9 cellular contexts compared by ENCODE assay signal in the genomic region with DNA sequence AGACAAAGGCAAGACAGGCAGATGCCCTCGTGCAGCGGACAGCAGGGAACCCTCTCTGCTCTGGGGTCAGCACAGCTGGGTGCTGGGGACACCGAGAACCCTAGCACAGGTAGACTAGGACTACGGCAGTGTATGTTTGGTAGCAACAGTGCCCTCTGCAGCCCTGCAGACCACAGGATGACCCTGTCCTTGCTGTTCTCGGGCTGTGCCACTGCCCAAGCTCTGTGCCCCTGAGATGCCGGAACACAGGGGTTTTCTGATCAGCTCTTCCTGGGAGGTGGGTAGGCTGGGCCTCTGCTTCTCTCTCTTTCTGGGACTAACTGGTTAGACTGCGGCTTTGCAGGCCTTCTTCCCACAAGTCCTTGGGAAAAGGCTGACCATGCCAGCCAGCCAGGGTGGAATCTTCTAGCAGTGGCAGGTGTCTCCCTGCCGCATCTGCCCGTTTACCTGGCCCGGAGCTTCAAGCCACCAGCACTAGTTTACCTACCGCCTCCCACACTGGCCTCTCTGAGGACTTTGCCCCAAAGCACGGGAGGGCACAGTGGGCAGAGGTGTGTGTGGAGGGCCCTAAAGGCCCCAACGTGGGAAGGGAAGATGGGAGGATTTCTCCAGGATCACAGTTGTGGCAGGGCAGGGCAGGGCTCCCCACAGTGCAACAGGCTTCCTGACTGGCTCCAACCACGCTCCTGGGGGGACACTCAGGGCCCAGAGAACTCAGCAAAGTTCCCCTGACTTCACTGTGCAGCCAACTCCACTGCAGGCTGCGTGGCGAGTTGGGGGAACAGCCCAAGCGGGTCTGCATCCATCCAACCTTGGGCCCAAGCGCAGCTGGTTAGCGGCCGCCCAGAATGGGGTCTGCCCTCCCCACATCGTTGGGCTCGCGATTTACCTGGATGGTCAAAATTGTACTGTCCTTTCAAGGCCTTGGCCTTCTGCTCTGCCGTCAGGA. TPM values are rescaled to one million over a fixed set of nuclear protein-coding genes. Genes with fewer than 3 reads are reported as not detected.
A peak's percentile ranks its signal among the peaks of the same experiment; 100 is the strongest.
DNase-seq lines count a peak whose midpoint lies in the region; ATAC-seq and TF ChIP-seq lines count a peak whose summit lies in the region.
"Had no signal": no experiment of that assay in that cellular context is flagged by ENCODE, and none has a peak within 500 bp of the region (broad histone marks: within the 10 kb centered on the region; RNA-seq: fewer than 3 reads in every experiment).

No MANE protein-coding gene starts in this region.

- intact Hi-C loops in dendritic cell treated with granulocyte-macrophage colony-stimulating factor and Interleukin-4, amounts not matched to agents 40 ng/mL and 50 ng/mL, for 4 days (cut with micrococcal nuclease), result no loop called here

- peak overlapping the region; percentile 65 for H3K27ac Mint-ChIP-seq in dendritic cell treated with granulocyte-macrophage colony-stimulating factor and Interleukin-4, amounts not matched to agents 40 ng/mL and 50 ng/mL, for 4 days
- no peak overlapping the region for H3K27ac Mint-ChIP-seq in natural killer cell treated with Interleukin-12 subunit alpha and Interleukin-12 subunit beta and Interleukin-15 and Interleukin-18, amount 100 ng/mL, for 72 hours

- DNase-seq in natural killer cell treated with Interleukin-12 subunit alpha and Interleukin-12 subunit beta and Interleukin-15 and Interleukin-18, amount 100 ng/mL, for 72 hours (ENCODE audit: low spot score), result no peak
- DNase-seq in NCI-H1092 (lab: John Stamatoyannopoulos, UW), result no peak
- no peak for DNase-seq in NCI-H524 treated with DMSO at 0.1 percent for 48 hours (lab: John Stamatoyannopoulos, UW)
- no peak for DNase-seq in stimulated activated CD8-positive, alpha-beta memory T cell treated with anti-CD3 and anti-CD28 coated beads, Interleukin-4, amount 100 ng/mL, for 48 hours

- peak overlapping the region; percentile 89 for H3K27ac ChIP-seq in BLaER1

- H3K9me3 Mint-ChIP-seq in dendritic cell treated with granulocyte-macrophage colony-stimulating factor and Interleukin-4, amounts not matched to agents 40 ng/mL and 50 ng/mL, for 4 days, result no peaks in the 10 kb centered on the region
- no peaks in the 10 kb centered on the region for H3K9me3 Mint-ChIP-seq in natural killer cell treated with Interleukin-12 subunit alpha and Interleukin-12 subunit beta and Interleukin-15 and Interleukin-18, amount 100 ng/mL, for 72 hours

- H3K27me3 ChIP-seq in BLaER1, result no peaks in the 10 kb centered on the region

- H3K4me3 ChIP-seq in BLaER1, result peak overlapping the region; percentile 88

- no peak for ATAC-seq in natural killer cell treated with Interleukin-12 subunit alpha and Interleukin-12 subunit beta and Interleukin-15 and Interleukin-18, amount 100 ng/mL, for 72 hours
- no peak for ATAC-seq in HG03159 (IDR thresholded peaks at IDR 0.05; ENCODE audit: unreplicated experiment)

- H3K4me2 ChIP-seq in BLaER1, result peak overlapping the region; percentile 98

- no peaks in the 10 kb centered on the region for H3K36me3 Mint-ChIP-seq in dendritic cell treated with granulocyte-macrophage colony-stimulating factor and Interleukin-4, amounts not matched to agents 40 ng/mL and 50 ng/mL, for 4 days (ENCODE audit: low read depth)
- peaks cover 4% of the 10 kb centered on the region for H3K36me3 Mint-ChIP-seq in natural killer cell treated with Interleukin-12 subunit alpha and Interleukin-12 subunit beta and Interleukin-15 and Interleukin-18, amount 100 ng/mL, for 72 hours

- peak overlapping the region; percentile 72 for H3K4me3 Mint-ChIP-seq in dendritic cell treated with granulocyte-macrophage colony-stimulating factor and Interleukin-4, amounts not matched to agents 40 ng/mL and 50 ng/mL, for 4 days
- peak overlapping the region; percentile 80 for H3K4me3 Mint-ChIP-seq in natural killer cell treated with Interleukin-12 subunit alpha and Interleukin-12 subunit beta and Interleukin-15 and Interleukin-18, amount 100 ng/mL, for 72 hours

- peaks cover 22% of the 10 kb centered on the region for H3K4me1 Mint-ChIP-seq in dendritic cell treated with granulocyte-macrophage colony-stimulating factor and Interleukin-4, amounts not matched to agents 40 ng/mL and 50 ng/mL, for 4 days (ENCODE audit: low read depth)
- peaks cover 3 to 6% of the 10 kb centered on the region in 2 donors for H3K4me1 Mint-ChIP-seq in natural killer cell treated with Interleukin-12 subunit alpha and Interleukin-12 subunit beta and Interleukin-15 and Interleukin-18, amount 100 ng/mL, for 72 hours (ENCODE audit: low read depth in 2 of 2)

- peaks cover 36% of the 10 kb centered on the region for H4K20me1 ChIP-seq in BLaER1

- TF ChIP-seq CTCF in LNCAP (IDR thresholded peaks at IDR 0.05), result peak; percentile 35; the same call in 1 of the 2 replicates

- H3K9me3 ChIP-seq in BLaER1, result no peaks in the 10 kb centered on the region

- H3K36me3 ChIP-seq in BLaER1, result peaks cover 53% of the 10 kb centered on the region

- peaks cover 52% of the 10 kb centered on the region for H3K4me1 ChIP-seq in BLaER1

- H3K9ac ChIP-seq in BLaER1, result peak overlapping the region; percentile 89

- H3K27me3 Mint-ChIP-seq in dendritic cell treated with granulocyte-macrophage colony-stimulating factor and Interleukin-4, amounts not matched to agents 40 ng/mL and 50 ng/mL, for 4 days, result peaks cover 8% of the 10 kb centered on the region
- no peaks in the 10 kb centered on the region for H3K27me3 Mint-ChIP-seq in natural killer cell treated with Interleukin-12 subunit alpha and Interleukin-12 subunit beta and Interleukin-15 and Interleukin-18, amount 100 ng/mL, for 72 hours

RNA-seq across cellular contexts. Expression of gene UCK1, which starts 1.2 kb away (rescaled TPM):
- 10 to 100 TPM; 24.9 to 37.4 TPM for total RNA-seq in natural killer cell treated with Interleukin-12 subunit alpha and Interleukin-12 subunit beta and Interleukin-15 and Interleukin-18, amount 100 ng/mL, for 72 hours

RNA-seq across cellular contexts. Expression of gene PRRT1B, which starts 15.5 kb away (rescaled TPM):
- total RNA-seq in natural killer cell treated with Interleukin-12 subunit alpha and Interleukin-12 subunit beta and Interleukin-15 and Interleukin-18, amount 100 ng/mL, for 72 hours, result not detected
- total RNA-seq: T-helper 2 cell treated with Interferon-gamma antibody and Interleukin-4, amounts not matched to agents 100 ng/mL and 5 ng/mL, for 36 hours had no signal

RNA-seq across cellular contexts. Expression of gene POMT1, which starts 27.2 kb away (rescaled TPM):
- total RNA-seq in natural killer cell treated with Interleukin-12 subunit alpha and Interleukin-12 subunit beta and Interleukin-15 and Interleukin-18, amount 100 ng/mL, for 72 hours, result 10 to 100 TPM; 30.5 to 53.4 TPM
